10 cellular contexts compared by ENCODE assay signal in the genomic region with DNA sequence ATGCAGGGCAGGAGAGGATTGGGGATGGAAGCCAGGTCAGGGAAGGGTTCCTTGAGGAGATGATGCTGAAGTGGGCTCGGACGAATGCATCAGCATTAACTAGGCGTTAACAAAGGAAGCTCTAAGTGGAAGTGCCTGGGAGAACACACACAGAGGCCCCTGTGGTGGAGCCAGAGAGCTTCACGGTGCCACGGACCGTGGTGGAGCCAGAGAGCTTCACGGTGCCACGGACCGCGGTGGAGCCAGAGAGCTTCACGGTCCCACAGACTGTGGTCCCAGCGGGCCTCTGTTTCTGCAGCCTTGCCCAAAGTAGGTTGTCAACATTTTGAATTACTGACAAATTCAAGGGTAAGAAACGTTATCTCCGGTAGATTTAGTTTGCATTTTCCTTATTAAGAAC. TPM values are rescaled to one million over a fixed set of nuclear protein-coding genes. Genes with fewer than 3 reads are reported as not detected.
"Had no signal": no experiment of that assay in that cellular context is flagged by ENCODE, and none has a peak within 500 bp of the region (broad histone marks: within the 10 kb centered on the region; RNA-seq: fewer than 3 reads in every experiment).

No MANE protein-coding gene starts in this region.

- DNase-seq: GOT3, H9, HCEC 1CT, HFFc6, IMR-90, KBM-7 had no signal

- H3K4me3 Mint-ChIP-seq: H9, HFFc6 had no signal

- H3K4me2 ChIP-seq: KMS-11 had no signal

- H3K9me3 Mint-ChIP-seq: H9 had no signal

- H3K4me1 Mint-ChIP-seq: H9 had no signal

- H3K27ac Mint-ChIP-seq: HFFc6 had no signal

- H3K9ac ChIP-seq: KMS-11 had no signal

- H3K27ac ChIP-seq: KMS-11 had no signal

- FAIRE-seq: H54, HTR-8/SVneo had no signal

RNA-seq across cellular contexts. Expression of a gene that starts 48.3 kb away (rescaled TPM):
- total RNA-seq: HT-29 had no signal
